ENCODE assay signal across 12 cellular contexts in the genomic region with DNA sequence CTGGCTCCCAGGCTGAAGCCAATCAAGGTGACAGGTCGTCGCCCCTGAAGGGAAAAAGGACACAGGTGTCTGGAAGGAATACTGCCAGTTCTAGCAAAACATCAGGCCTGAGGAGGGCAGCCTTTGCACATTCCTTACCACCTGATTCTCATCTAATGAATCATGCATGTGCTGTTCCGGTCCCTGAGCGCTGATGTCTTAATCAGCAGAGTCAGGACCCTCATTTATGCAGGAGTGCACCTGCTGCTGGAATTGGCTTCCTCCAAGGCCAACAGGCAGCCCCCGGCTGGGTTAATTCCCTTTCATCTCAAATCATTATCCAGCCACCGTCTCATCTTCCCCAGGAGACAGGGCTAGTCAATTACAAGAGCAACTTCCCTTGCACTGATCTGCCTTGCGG.
DNase-seq lines count a peak whose midpoint lies in the region; ATAC-seq and TF ChIP-seq lines count a peak whose summit lies in the region.
"Had no signal": no experiment of that assay in that cellular context is flagged by ENCODE, and none has a peak within 500 bp of the region (broad histone marks: within the 10 kb centered on the region; RNA-seq: fewer than 3 reads in every experiment).

No MANE protein-coding gene starts in this region.

- H4K20me1 ChIP-seq in SK-N-SH (ENCODE audit: insufficient read depth) (no peaks in the 10 kb centered on the region), Karpas-422 (ENCODE audit: insufficient read depth, low read depth, low read length) (no peaks in the 10 kb centered on the region)

- H3K4me1 ChIP-seq in SK-N-SH (ENCODE audit: control insufficient read depth in 1 of 2, insufficient read depth in 2 of 2, low read depth in 1 of 2, low read length in 1 of 2): peaks cover 4 to 19% of the 10 kb centered on the region in 2 experiments; a peak in 3 of 4 replicates
- no peaks in the 10 kb centered on the region for H3K4me1 ChIP-seq in CD8-positive, alpha-beta memory T cell (ENCODE audit: insufficient read depth, low read length)
- no peaks in the 10 kb centered on the region for H3K4me1 ChIP-seq in Karpas-422 (ENCODE audit: low read length)
- H3K4me1 ChIP-seq: upper lobe of left lung had no signal

- H3F3A ChIP-seq in SK-N-SH (replicated peaks; ENCODE audit: insufficient read depth): peaks cover 12% of the 10 kb centered on the region

- TF ChIP-seq CTCF in SK-N-SH (IDR thresholded peaks at IDR 0.05) (no peak), WTC11 (IDR thresholded peaks at IDR 0.05) (no peak)

- H3K27ac Mint-ChIP-seq in WTC11: no peak overlapping the region
- peak overlapping the region in 1 of 8 donors; percentile 84 for H3K27ac Mint-ChIP-seq in CD8-positive, alpha-beta memory T cell

- H3K27me3 ChIP-seq in SK-N-SH (ENCODE audit: insufficient read depth): no peaks in the 10 kb centered on the region
- H3K27me3 ChIP-seq in CD8-positive, alpha-beta memory T cell (ENCODE audit: insufficient read depth, low read length, poor library complexity, severe bottlenecking): no peaks in the 10 kb centered on the region
- no peaks in the 10 kb centered on the region for H3K27me3 ChIP-seq in Karpas-422 (ENCODE audit: low read length)
- H3K27me3 ChIP-seq: right atrium auricular region, upper lobe of left lung had no signal

- no peak overlapping the region for H3K4me3 ChIP-seq in SK-N-SH (ENCODE audit: low read depth in 2 of 2, low read length in 1 of 2)
- H3K4me3 ChIP-seq in CD8-positive, alpha-beta memory T cell (ENCODE audit: low read length): no peak overlapping the region
- H3K4me3 ChIP-seq in Karpas-422 (ENCODE audit: low read length): no peak overlapping the region
- H3K4me3 ChIP-seq: right atrium auricular region, upper lobe of left lung had no signal

- 0 out of 2 replicates have a peak, but pooled peaks cover 6% of the 10 kb centered on the region for H3K36me3 Mint-ChIP-seq in WTC11
- H3K36me3 Mint-ChIP-seq in CD8-positive, alpha-beta memory T cell: peaks cover 29 to 74% (median 31%) of the 10 kb centered on the region in 3 donors

- TF ChIP-seq EP300 in SK-N-SH (IDR thresholded peaks at IDR 0.05; ENCODE audit: borderline replicate concordance in 1 of 2, low read depth in 1 of 2, low read length in 1 of 2): no peak

- WGBS in SK-N-SH (ENCODE audit: low lambda C conversion rate): 76% methylated on average over 5 of the region's 7 CpGs

- no peak for DNase-seq in SK-N-SH
- no peak for DNase-seq in WTC11 (ENCODE audit: low spot score)
- peak; percentile 30 for DNase-seq in iPS-NIHi11 (ENCODE audit: low spot score)
- no peak for DNase-seq in CD8-positive, alpha-beta memory T cell
- DNase-seq in Karpas-422: no peak
- DNase-seq in left cardiac atrium: no peak
- DNase-seq in AG08396 (ENCODE audit: low spot score): no peak
- DNase-seq: H7, MM.1S, upper lobe of left lung had no signal

- H3K9ac ChIP-seq in SK-N-SH (no peak overlapping the region), Karpas-422 (ENCODE audit: low read length) (no peak overlapping the region)

- H3K36me3 ChIP-seq in SK-N-SH (replicated peaks in 1 of 2; ENCODE audit: control insufficient read depth in 1 of 2, insufficient read depth in 2 of 2, low read length in 1 of 2): no peaks in the 10 kb centered on the region
- H3K36me3 ChIP-seq in CD8-positive, alpha-beta memory T cell (ENCODE audit: insufficient read depth, low read length): no peaks in the 10 kb centered on the region
- no peaks in the 10 kb centered on the region for H3K36me3 ChIP-seq in Karpas-422 (ENCODE audit: insufficient read depth, low read length)
- H3K36me3 ChIP-seq: right atrium auricular region had no signal

- peak; percentile 23; the same call in 1 of the 2 replicates for TF ChIP-seq RAD21 in SK-N-SH (IDR thresholded peaks at IDR 0.05; ENCODE audit: low read length)

- H3K9me3 Mint-ChIP-seq in WTC11: peaks cover 7% of the 10 kb centered on the region; the same call in 1 of the 2 replicates
- no peaks in the 10 kb centered on the region for H3K9me3 Mint-ChIP-seq in CD8-positive, alpha-beta memory T cell

- no peak overlapping the region for H2AFZ ChIP-seq in SK-N-SH (ENCODE audit: low read depth)
- H2AFZ ChIP-seq in Karpas-422 (ENCODE audit: low read length): no peak overlapping the region

- no peaks in the 10 kb centered on the region for H3K9me2 ChIP-seq in SK-N-SH
- H3K9me2 ChIP-seq in Karpas-422 (replicated peaks; ENCODE audit: insufficient read depth, low read length): no peaks in the 10 kb centered on the region

- CTCF ChIA-PET in SK-N-SH (lab: Yijun Ruan, JAX) (interaction anchor here (1.3 to 4.7 kb wide), 3 partner anchors 14 to 24 kb away, joined by 4 to 23 read pairs (median 5); no protein-coding TSS in a partner anchor), WTC11 (lab: Charles Lee) (no interaction called here)
- CTCF ChIA-PET in CD8-positive, alpha-beta memory T cell (lab: Charles Lee): no interaction called here

- H3K9me3 ChIP-seq in SK-N-SH (no peaks in the 10 kb centered on the region), Karpas-422 (ENCODE audit: low read length) (no peaks in the 10 kb centered on the region)
- H3K9me3 ChIP-seq in CD8-positive, alpha-beta memory T cell (ENCODE audit: low read length): no peaks in the 10 kb centered on the region
- H3K9me3 ChIP-seq: upper lobe of left lung had no signal

- H3K27ac ChIP-seq in SK-N-SH (ENCODE audit: low read depth in 2 of 2, low read length in 1 of 2): no peak overlapping the region
- H3K27ac ChIP-seq in CD8-positive, alpha-beta memory T cell (ENCODE audit: low read depth, low read length): no peak overlapping the region
- H3K27ac ChIP-seq in Karpas-422 (ENCODE audit: low read length): no peak overlapping the region
- H3K27ac ChIP-seq: right atrium auricular region, upper lobe of left lung had no signal

- H3K27me3 Mint-ChIP-seq in WTC11 (ENCODE audit: low read depth): no peaks in the 10 kb centered on the region
- no peaks in the 10 kb centered on the region for H3K27me3 Mint-ChIP-seq in CD8-positive, alpha-beta memory T cell

- no peak for ATAC-seq in SK-N-SH treated with all-trans-retinoic acid at 6 μM for 48 hours
- peak; percentile 34; the same call in 1 of the 2 replicates for ATAC-seq in WTC11
- ATAC-seq in left cardiac atrium: no peak

- H3K4me3 Mint-ChIP-seq in WTC11: no peak overlapping the region
- H3K4me3 Mint-ChIP-seq in CD8-positive, alpha-beta memory T cell: no peak overlapping the region

- intact Hi-C loops in left cardiac atrium (cut with DNase I): no loop called here

- POLR2A ChIA-PET in SK-N-SH (lab: Yijun Ruan, JAX): no interaction called here
- POLR2A ChIA-PET in WTC11 (lab: Charles Lee): no interaction called here
- POLR2A ChIA-PET in CD8-positive, alpha-beta memory T cell (lab: Charles Lee): no interaction called here

- H3K4me1 Mint-ChIP-seq in WTC11: no peaks in the 10 kb centered on the region
- no peaks in the 10 kb centered on the region for H3K4me1 Mint-ChIP-seq in CD8-positive, alpha-beta memory T cell

- H3K4me2 ChIP-seq in SK-N-SH (no peak overlapping the region), Karpas-422 (ENCODE audit: low read depth, low read length, poor library complexity, severe bottlenecking) (no peak overlapping the region)

- H3K79me2 ChIP-seq in SK-N-SH (ENCODE audit: insufficient read depth): no peaks in the 10 kb centered on the region
- no peaks in the 10 kb centered on the region for H3K79me2 ChIP-seq in Karpas-422 (ENCODE audit: low read length)

TF ChIP-seq in SK-N-SH, 30 proteins besides CTCF, POLR2A, EP300 and RAD21:
- TF ChIP-seq TEAD4 (IDR thresholded peaks at IDR 0.05; ENCODE audit: borderline replicate concordance, insufficient read depth) (no peak), TCF12 (IDR thresholded peaks at IDR 0.05) (no peak), FOSL2 (IDR thresholded peaks at IDR 0.05; ENCODE audit: borderline replicate concordance, low read depth) (peak; percentile 58; the same call in 1 of the 2 replicates)
- TF ChIP-seq, protein P1, sequence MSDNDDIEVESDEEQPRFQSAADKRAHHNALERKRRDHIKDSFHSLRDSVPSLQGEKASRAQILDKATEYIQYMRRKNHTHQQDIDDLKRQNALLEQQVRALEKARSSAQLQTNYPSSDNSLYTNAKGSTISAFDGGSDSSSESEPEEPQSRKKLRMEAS (IDR thresholded peaks at IDR 0.05; ENCODE audit: low read depth): no peak

TF ChIP-seq in SK-N-SH treated with all-trans-retinoic acid at 6 μM for 48 hours, 23 proteins besides CTCF, POLR2A, EP300 and RAD21 (continues in another document):
- TF ChIP-seq SNAI2 (CRISPR knock-in tag; IDR thresholded peaks at IDR 0.05) (no peak), GLIS3 (CRISPR knock-in tag; IDR thresholded peaks at IDR 0.05) (no peak), ZC3H10 (CRISPR knock-in tag; IDR thresholded peaks at IDR 0.05) (no peak), ZFP30 (CRISPR knock-in tag; IDR thresholded peaks at IDR 0.05) (no peak), TCF4 (CRISPR knock-in tag; IDR thresholded peaks at IDR 0.05; ENCODE audit: borderline replicate concordance) (no peak)
- TF ChIP-seq, protein P2, sequence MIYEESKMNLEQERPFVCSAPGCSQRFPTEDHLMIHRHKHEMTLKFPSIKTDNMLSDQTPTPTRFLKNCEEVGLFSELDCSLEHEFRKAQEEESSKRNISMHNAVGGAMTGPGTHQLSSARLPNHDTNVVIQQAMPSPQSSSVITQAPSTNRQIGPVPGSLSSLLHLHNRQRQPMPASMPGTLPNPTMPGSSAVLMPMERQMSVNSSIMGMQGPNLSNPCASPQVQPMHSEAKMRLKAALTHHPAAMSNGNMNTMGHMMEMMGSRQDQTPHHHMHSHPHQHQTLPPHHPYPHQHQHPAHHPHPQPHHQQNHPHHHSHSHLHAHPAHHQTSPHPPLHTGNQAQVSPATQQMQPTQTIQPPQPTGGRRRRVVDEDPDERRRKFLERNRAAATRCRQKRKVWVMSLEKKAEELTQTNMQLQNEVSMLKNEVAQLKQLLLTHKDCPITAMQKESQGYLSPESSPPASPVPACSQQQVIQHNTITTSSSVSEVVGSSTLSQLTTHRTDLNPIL (CRISPR knock-in tag; IDR thresholded peaks at IDR 0.05; ENCODE audit: low read depth): no peak

TF ChIP-seq in WTC11, 78 proteins besides CTCF, POLR2A, EP300 and RAD21 (continues in another document):
- TF ChIP-seq ZNF416 (CRISPR knock-in tag; IDR thresholded peaks at IDR 0.05): no peak
- TF ChIP-seq, protein P3, sequence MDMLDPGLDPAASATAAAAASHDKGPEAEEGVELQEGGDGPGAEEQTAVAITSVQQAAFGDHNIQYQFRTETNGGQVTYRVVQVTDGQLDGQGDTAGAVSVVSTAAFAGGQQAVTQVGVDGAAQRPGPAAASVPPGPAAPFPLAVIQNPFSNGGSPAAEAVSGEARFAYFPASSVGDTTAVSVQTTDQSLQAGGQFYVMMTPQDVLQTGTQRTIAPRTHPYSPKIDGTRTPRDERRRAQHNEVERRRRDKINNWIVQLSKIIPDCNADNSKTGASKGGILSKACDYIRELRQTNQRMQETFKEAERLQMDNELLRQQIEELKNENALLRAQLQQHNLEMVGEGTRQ (CRISPR knock-in tag; IDR thresholded peaks at IDR 0.05): no peak
- TF ChIP-seq NFYB (CRISPR knock-in tag; conservative IDR thresholded peaks at IDR 0.05; ENCODE audit: low read depth): no peak
- TF ChIP-seq JAZF1 (CRISPR knock-in tag; IDR thresholded peaks at IDR 0.05): no peak
- TF ChIP-seq, protein P1 (CRISPR knock-in tag; IDR thresholded peaks at IDR 0.05): no peak
- no peak for TF ChIP-seq MXD4 (CRISPR knock-in tag; IDR thresholded peaks at IDR 0.05; ENCODE audit: borderline replicate concordance)
